In the genomic region with DNA sequence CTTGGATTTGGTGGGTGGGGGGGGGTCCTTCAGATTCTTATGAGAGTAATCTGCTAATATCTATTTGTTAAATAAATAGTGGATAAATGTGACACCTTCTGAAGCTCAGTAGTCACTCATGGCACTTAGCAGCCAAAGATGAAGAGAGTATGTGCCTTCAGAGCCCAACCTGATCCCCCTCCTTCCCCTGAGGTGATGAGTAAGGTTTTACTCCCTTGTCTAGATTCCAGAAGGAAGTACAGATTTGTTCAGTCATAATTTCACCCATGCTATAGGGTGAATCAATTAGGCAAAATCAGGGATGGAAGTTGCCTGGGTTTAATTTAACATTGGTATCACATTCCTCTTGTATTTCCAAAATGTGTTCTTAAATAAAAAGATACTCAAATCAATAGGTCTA, we compare ENCODE assay signal across 23 cellular contexts.
"Had no signal": no experiment of that assay in that cellular context is flagged by ENCODE, and none has a peak within 500 bp of the region (broad histone marks: within the 10 kb centered on the region; RNA-seq: fewer than 3 reads in every experiment).

No MANE protein-coding gene starts in this region.

- H3K9ac ChIP-seq: KMS-11 had no signal

- H3K4me1 ChIP-seq: Peyer's patch had no signal

- H3K27me3 ChIP-seq: Peyer's patch, SJSA1 had no signal

- H2AFZ ChIP-seq: PC-9 had no signal

- H3K36me3 ChIP-seq: Peyer's patch, SJSA1 had no signal

- DNase-seq: Kasumi-1, MM.1S, NCI-H1092 treated with DMSO at 0.1 percent for 48 hours, NCI-H1436, NCI-H1694, NCI-H187 treated with DMSO at 0.1 percent for 48 hours, NCI-H2029 treated with DMSO at 0.1 percent for 48 hours, NCI-H2107, NCI-H226, NCI-H446, NCI-H510A, NCI-H524 treated with DMSO at 0.1 percent for 48 hours, NCI-H69, NCI-H774, PC-9, Peyer's patch, Right ventricle myocardium superior, SIG-M5 had no signal

- H3K9me3 ChIP-seq: Peyer's patch, SJSA1 had no signal

- ATAC-seq: K562 had no signal

- H3K4me2 ChIP-seq: KMS-11, PC-9 had no signal

- H3K4me3 ChIP-seq: K562, PC-9, Peyer's patch, SJSA1, SK-N-MC had no signal

- H3K27ac ChIP-seq: HL-60, KMS-11, PC-9, Peyer's patch, SJSA1, SK-N-MC had no signal
